Comparison of ENCODE assay signal across 8 cellular contexts in the genomic region with DNA sequence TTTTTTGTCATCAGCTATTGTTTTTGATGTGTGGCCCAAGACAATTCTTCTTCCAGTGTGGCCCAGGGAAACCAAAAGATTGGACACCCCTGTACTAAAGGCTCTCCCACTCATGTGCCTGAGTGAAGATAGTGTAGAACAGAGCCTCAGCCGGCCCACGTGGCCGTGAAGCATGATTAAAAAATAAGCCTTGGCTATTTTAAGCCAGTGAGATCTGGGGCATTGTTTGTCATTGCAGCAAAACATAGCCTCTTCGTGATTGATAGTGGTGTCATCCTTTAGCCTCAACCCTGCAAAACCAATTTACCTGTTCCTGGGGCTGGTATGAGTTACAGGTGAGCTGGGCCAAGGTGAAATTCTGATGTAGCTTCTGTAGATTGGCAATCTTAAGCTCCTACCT.
"Had no signal": no experiment of that assay in that cellular context is flagged by ENCODE, and none has a peak within 500 bp of the region (broad histone marks: within the 10 kb centered on the region; RNA-seq: fewer than 3 reads in every experiment).

No MANE protein-coding gene starts in this region.

- DNase-seq: GM23248, GOT3, HFFc6, IMR-90, KBM-7 had no signal

- H3K4me3 ChIP-seq: GM23248, HAP-1 had no signal

- H3K9ac ChIP-seq: GM23248 had no signal

- H2AFZ ChIP-seq: GM23248 had no signal

- H3K27ac Mint-ChIP-seq: HFFc6 had no signal

- ATAC-seq: HCT116 had no signal

- H3K27ac ChIP-seq: GM23248, HL-60 had no signal

- H3K9me3 ChIP-seq: HAP-1 had no signal

- H3K36me3 ChIP-seq: HAP-1 had no signal

- H3K4me3 Mint-ChIP-seq: HFFc6 had no signal
